In genomic region chr15:57160823-57161560, GRCh38 we compare ENCODE assay signal across 20 cellular contexts.
DNase-seq lines count a peak whose midpoint lies in the region; TF ChIP-seq lines count a peak whose summit lies in the region.
"Had no signal": no experiment of that assay in that cellular context is flagged by ENCODE, and none has a peak within 500 bp of the region (broad histone marks: within the 10 kb centered on the region; RNA-seq: fewer than 3 reads in every experiment).

No MANE protein-coding gene starts in this region.

- intact Hi-C loops in spleen (cut with DNase I; ENCODE audit: low total_unique reads) (no loop called here), esophagus squamous epithelium (cut with DNase I) (no loop called here)

- DNase-seq in A172 (ENCODE audit: low spot score) (peak; percentile 4), HCEC 1CT (peak; percentile 85), SK-N-SH (no peak), fibroblast of peridontal ligament (ENCODE audit: extremely low read depth) (peak; percentile 42), NCI-H526 treated with DMSO at 0.1 percent for 48 hours (lab: John Stamatoyannopoulos, UW) (no peak), germinal center (ENCODE audit: low spot score) (no peak), spleen (no peak), esophagus squamous epithelium (lab: John Stamatoyannopoulos, UW) (no peak)
- DNase-seq: activated naive CD8-positive, alpha-beta T cell treated with anti-CD3 and anti-CD28 coated beads, Interleukin-2, amount 10 ng/mL, durations not matched to agents 7 days and 5 days; kidney; mammary epithelial cell; naive thymus-derived CD8-positive, alpha-beta T cell; NCI-H187; NCI-H345; NK-92 treated with Interleukin-12 subunit alpha and Interleukin-12 subunit beta, amount 100 ng/mL, for 24 hours had no signal

- TF ChIP-seq CTCF in SK-N-SH (IDR thresholded peaks at IDR 0.05) (no peak), spleen (IDR thresholded peaks at IDR 0.05 in 8 of 11, conservative IDR thresholded peaks at IDR 0.05 in 3 of 11) (no peak), esophagus squamous epithelium (IDR thresholded peaks at IDR 0.05) (no peak)

- H3K27ac ChIP-seq in SK-N-SH (ENCODE audit: low read depth in 2 of 2, low read length in 1 of 2) (peak overlapping the region in 1 of 2 experiments; percentile 76; a peak in 2 of 4 replicates), spleen (no peak overlapping the region), esophagus squamous epithelium (no peak overlapping the region)
- H3K27ac ChIP-seq: 22Rv1, esophagus muscularis mucosa, hepatocyte, skin epidermis, suprapubic skin had no signal

- TF ChIP-seq RAD21 in SK-N-SH (IDR thresholded peaks at IDR 0.05; ENCODE audit: low read length) = no peak

- no peak overlapping the region for H3K4me3 ChIP-seq in SK-N-SH (ENCODE audit: low read depth in 2 of 2, low read length in 1 of 2)
- H3K4me3 ChIP-seq in spleen = no peak overlapping the region
- no peak overlapping the region for H3K4me3 ChIP-seq in esophagus squamous epithelium
- H3K4me3 ChIP-seq: esophagus muscularis mucosa, hepatocyte, skin epidermis, suprapubic skin had no signal

- H3K4me1 ChIP-seq in SK-N-SH (ENCODE audit: control insufficient read depth in 1 of 2, insufficient read depth in 2 of 2, low read depth in 1 of 2, low read length in 1 of 2) = peaks cover 9 to 44% of the 10 kb centered on the region in 2 experiments; a peak in 3 of 4 replicates
- peaks cover 0 to 8% (median 0%) of the 10 kb centered on the region in 6 donors for H3K4me1 ChIP-seq in spleen
- peaks cover 0 to 13% (median 0%) of the 10 kb centered on the region in 3 donors for H3K4me1 ChIP-seq in esophagus squamous epithelium

- H2AFZ ChIP-seq in SK-N-SH (ENCODE audit: low read depth) = no peak overlapping the region
- H2AFZ ChIP-seq: hepatocyte had no signal

- no peaks in the 10 kb centered on the region for H3K27me3 ChIP-seq in SK-N-SH (ENCODE audit: insufficient read depth)
- H3K27me3 ChIP-seq in spleen (replicated peaks in 1 of 7) = no peaks in the 10 kb centered on the region
- no peaks in the 10 kb centered on the region for H3K27me3 ChIP-seq in esophagus squamous epithelium
- H3K27me3 ChIP-seq: esophagus muscularis mucosa, hepatocyte, suprapubic skin had no signal

- no peak for TF ChIP-seq POLR2A in spleen (IDR thresholded peaks at IDR 0.05)
- TF ChIP-seq POLR2A in esophagus squamous epithelium (IDR thresholded peaks at IDR 0.05) = no peak

- TF ChIP-seq EP300 in SK-N-SH (IDR thresholded peaks at IDR 0.05; ENCODE audit: borderline replicate concordance in 1 of 2, low read depth in 1 of 2, low read length in 1 of 2) = no peak

- H3F3A ChIP-seq in SK-N-SH (replicated peaks; ENCODE audit: insufficient read depth) = peaks cover 44% of the 10 kb centered on the region

- CTCF ChIA-PET in SK-N-SH (lab: Yijun Ruan, JAX) = interaction anchor here (0.6 to 10.1 kb wide), 2 partner anchors 14 to 670 kb away, joined by 3 to 58 read pairs; no protein-coding TSS in a partner anchor

- no peaks in the 10 kb centered on the region; the same call in 1 of the 2 replicates for H3K9me2 ChIP-seq in SK-N-SH

- POLR2A ChIA-PET in SK-N-SH (lab: Yijun Ruan, JAX) = no interaction called here

- WGBS in SK-N-SH (ENCODE audit: low lambda C conversion rate) = 40% methylated on average over 2 of the region's 2 CpGs
- 81 to 91% (median 90%) methylated on average over 2 of the region's 2 CpGs for WGBS in spleen, 5 donors
- 73 to 74% methylated on average over 2 of the region's 2 CpGs for WGBS in esophagus squamous epithelium, 2 donors

- H3K36me3 ChIP-seq in SK-N-SH (replicated peaks in 1 of 2; ENCODE audit: control insufficient read depth in 1 of 2, insufficient read depth in 2 of 2, low read length in 1 of 2) (peaks cover 0 to 9% of the 10 kb centered on the region in 2 experiments), spleen (no peaks in the 10 kb centered on the region), esophagus squamous epithelium (no peaks in the 10 kb centered on the region)
- H3K36me3 ChIP-seq: esophagus muscularis mucosa, suprapubic skin had no signal

- H3K9ac ChIP-seq in SK-N-SH = no peak overlapping the region

- no peak overlapping the region for H3K4me2 ChIP-seq in SK-N-SH
- H3K4me2 ChIP-seq: hepatocyte had no signal

- H3K79me2 ChIP-seq in SK-N-SH (ENCODE audit: insufficient read depth) = peaks cover 38% of the 10 kb centered on the region; the same call in 1 of the 2 replicates

- H3K9me3 ChIP-seq in SK-N-SH (no peaks in the 10 kb centered on the region), spleen (peaks cover 0 to 4% (median 0%) of the 10 kb centered on the region in 8 donors), esophagus squamous epithelium (no peaks in the 10 kb centered on the region)
- H3K9me3 ChIP-seq: esophagus muscularis mucosa, suprapubic skin had no signal

- H4K20me1 ChIP-seq in SK-N-SH (ENCODE audit: insufficient read depth) = no peaks in the 10 kb centered on the region; the same call in 1 of the 2 replicates

TF ChIP-seq in SK-N-SH, 30 proteins besides CTCF, POLR2A, EP300 and RAD21:
- peak; percentile 77 for TF ChIP-seq PBX3 (IDR thresholded peaks at IDR 0.05)
- TF ChIP-seq USF2 (IDR thresholded peaks at IDR 0.05; ENCODE audit: borderline replicate concordance, low read depth, low read length) = no peak
- peak; percentile 59; the same call in 1 of the 2 replicates for TF ChIP-seq FOSL2 (IDR thresholded peaks at IDR 0.05; ENCODE audit: borderline replicate concordance, low read depth)
- peak; percentile 73 for TF ChIP-seq TCF12 (IDR thresholded peaks at IDR 0.05)
- no peak for TF ChIP-seq ELF1 (IDR thresholded peaks at IDR 0.05)
- peak; percentile 31; the same call in 1 of the 2 replicates for TF ChIP-seq NFIC (IDR thresholded peaks at IDR 0.05; ENCODE audit: borderline replicate concordance)

Comparison
In these comparisons a context has a peak if more than half of its experiments do, and no peak if none do; other contexts are left out.
1. DNase-seq: peak in A172 (single experiment), HCEC 1CT (single experiment) and fibroblast of peridontal ligament (single experiment); none in SK-N-SH (single experiment), NCI-H526 treated with DMSO at 0.1 percent for 48 hours (single experiment), germinal center (single experiment), spleen (single experiment) and esophagus squamous epithelium (single experiment).